ENCODE assay signal across 10 cellular contexts in the genomic region with DNA sequence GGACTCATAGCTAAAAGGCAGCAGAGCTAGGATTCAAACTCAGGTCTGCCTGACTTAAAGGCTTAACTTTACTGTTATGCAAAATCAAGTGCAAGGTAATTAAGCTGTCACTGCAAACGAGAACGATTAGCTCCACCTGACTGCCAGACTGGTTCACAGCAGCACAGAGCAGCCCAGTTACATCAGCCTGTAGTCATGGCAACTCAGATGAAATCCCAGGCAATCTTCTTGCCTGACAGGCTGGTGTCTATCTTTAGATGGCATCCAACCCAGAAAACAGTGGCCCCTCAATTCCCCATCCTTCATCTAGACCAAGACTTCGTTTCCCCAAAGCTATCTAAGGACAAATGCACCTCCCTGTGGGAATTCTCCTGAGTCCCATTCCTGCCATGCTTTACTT.
A peak's percentile ranks its signal among the peaks of the same experiment; 100 is the strongest.
DNase-seq lines count a peak whose midpoint lies in the region; ATAC-seq and TF ChIP-seq lines count a peak whose summit lies in the region.
"Had no signal": no experiment of that assay in that cellular context is flagged by ENCODE, and none has a peak within 500 bp of the region (broad histone marks: within the 10 kb centered on the region; RNA-seq: fewer than 3 reads in every experiment).

No MANE protein-coding gene starts in this region.

- H3K9me3 ChIP-seq in cardiac muscle cell (ENCODE audit: low read depth) (no peaks in the 10 kb centered on the region), left ventricle myocardium inferior (replicated peaks) (no peaks in the 10 kb centered on the region), aorta (ENCODE audit: control insufficient read depth, low read length) (no peaks in the 10 kb centered on the region)
- H3K9me3 ChIP-seq: MG63 had no signal

- H3K27ac ChIP-seq in cardiac muscle cell (peak overlapping the region; percentile 66), left ventricle myocardium inferior (replicated peaks) (no peak overlapping the region), aorta (ENCODE audit: low read depth in 1 of 2, low read length in 2 of 2) (peak overlapping the region; percentile 78 to 89)

- intact Hi-C loops in left ventricle myocardium inferior (cut with micrococcal nuclease), result no loop called here
- intact Hi-C loops in activated CD8-positive, alpha-beta T cell treated with anti-CD3 and anti-CD28 coated beads for 36 hours (cut with micrococcal nuclease), result no loop called here
- intact Hi-C loops in aorta (cut with DNase I), result no loop called here

- no peaks in the 10 kb centered on the region for H3K27me3 Mint-ChIP-seq in activated CD8-positive, alpha-beta T cell treated with anti-CD3 and anti-CD28 coated beads for 36 hours

- WGBS in aorta, 2 donors, result 9 to 15% methylated on average over 3 of the region's 3 CpGs

- H3K4me1 ChIP-seq in cardiac muscle cell (ENCODE audit: low read depth) (peaks cover 17% of the 10 kb centered on the region), left ventricle myocardium inferior (peaks cover 51% of the 10 kb centered on the region), aorta (ENCODE audit: control insufficient read depth in 1 of 2, insufficient read depth in 2 of 2, low read length in 2 of 2) (peaks cover 4% of the 10 kb centered on the region in 2 donors)

- H3K27ac Mint-ChIP-seq in activated CD8-positive, alpha-beta T cell treated with anti-CD3 and anti-CD28 coated beads for 36 hours, result peak overlapping the region; percentile 32

- CTCF ChIA-PET in activated CD8-positive, alpha-beta T cell treated with anti-CD3 and anti-CD28 coated beads for 36 hours (lab: Charles Lee), result interaction anchor here (0.6 to 2.4 kb wide), 11 partner anchors 9 to 146 kb away, joined by 3 to 16 read pairs (median 4); no protein-coding TSS in a partner anchor

- DNase-seq in cardiac muscle cell (ENCODE audit: low read depth in 1 of 2, low spot score in 1 of 2), result no peak
- DNase-seq in left ventricle myocardium inferior, result no peak
- DNase-seq in activated CD8-positive, alpha-beta T cell treated with anti-CD3 and anti-CD28 coated beads for 36 hours, result peak; percentile 42
- DNase-seq in iPS-NIHi11 (ENCODE audit: low spot score), result peak; percentile 74
- no peak for DNase-seq in aorta
- no peak for DNase-seq in KG1 (lab: John Stamatoyannopoulos, UW)
- DNase-seq in GOT3 (lab: John Stamatoyannopoulos, UW), result no peak
- DNase-seq in NCI-H510A (lab: John Stamatoyannopoulos, UW), result no peak
- DNase-seq: DMS53, MG63 had no signal

- no peaks in the 10 kb centered on the region for H3K27me3 ChIP-seq in cardiac muscle cell
- H3K27me3 ChIP-seq in left ventricle myocardium inferior (ENCODE audit: low read depth), result no peaks in the 10 kb centered on the region
- no peaks in the 10 kb centered on the region for H3K27me3 ChIP-seq in aorta (ENCODE audit: control insufficient read depth in 1 of 2, insufficient read depth in 2 of 2, low read length in 1 of 2)
- H3K27me3 ChIP-seq: MG63 had no signal

- POLR2A ChIA-PET in activated CD8-positive, alpha-beta T cell treated with anti-CD3 and anti-CD28 coated beads for 36 hours (lab: Charles Lee), result interaction anchor here (0.9 to 1.1 kb wide), 2 partner anchors 36 to 38 kb away, joined by 3 to 4 read pairs; no protein-coding TSS in a partner anchor

- H3K36me3 ChIP-seq in cardiac muscle cell, result peaks cover 22% of the 10 kb centered on the region
- peaks cover 65% of the 10 kb centered on the region for H3K36me3 ChIP-seq in left ventricle myocardium inferior
- H3K36me3 ChIP-seq in aorta (ENCODE audit: control insufficient read depth in 1 of 2, insufficient read depth in 2 of 2, low read length in 1 of 2), result peaks cover 0 to 7% of the 10 kb centered on the region in 2 donors
- H3K36me3 ChIP-seq: MG63 had no signal

- TF ChIP-seq CTCF in cardiac muscle cell (IDR thresholded peaks at IDR 0.05; ENCODE audit: low read depth, low read length) (no peak), left ventricle myocardium inferior (IDR thresholded peaks at IDR 0.05; ENCODE audit: borderline replicate concordance) (no peak)
- TF ChIP-seq CTCF in activated CD8-positive, alpha-beta T cell treated with anti-CD3 and anti-CD28 coated beads for 36 hours (IDR thresholded peaks at IDR 0.05), result no peak

- H3K9me3 Mint-ChIP-seq in activated CD8-positive, alpha-beta T cell treated with anti-CD3 and anti-CD28 coated beads for 36 hours, result no peaks in the 10 kb centered on the region

- H3K4me3 ChIP-seq in cardiac muscle cell (no peak overlapping the region), left ventricle myocardium inferior (no peak overlapping the region), aorta (ENCODE audit: low read length in 2 of 2) (no peak overlapping the region)
- H3K4me3 ChIP-seq: MG63 had no signal

- no peak overlapping the region for H3K4me3 Mint-ChIP-seq in activated CD8-positive, alpha-beta T cell treated with anti-CD3 and anti-CD28 coated beads for 36 hours

- peak; percentile 57 for ATAC-seq in activated CD8-positive, alpha-beta T cell treated with anti-CD3 and anti-CD28 coated beads for 36 hours
- ATAC-seq in aorta (ENCODE audit: low FRiP score), result no peak

- peaks cover 18% of the 10 kb centered on the region for H3K4me1 Mint-ChIP-seq in activated CD8-positive, alpha-beta T cell treated with anti-CD3 and anti-CD28 coated beads for 36 hours (ENCODE audit: low read depth)

- peaks cover 44% of the 10 kb centered on the region for H3K36me3 Mint-ChIP-seq in activated CD8-positive, alpha-beta T cell treated with anti-CD3 and anti-CD28 coated beads for 36 hours (ENCODE audit: low read depth)

Comparison
In these comparisons a context has a peak if more than half of its experiments do, and no peak if none do; other contexts are left out.
1. DNase-seq: peak in activated CD8-positive, alpha-beta T cell treated with anti-CD3 and anti-CD28 coated beads for 36 hours (single experiment) and iPS-NIHi11 (single experiment); none in cardiac muscle cell (0 of 2), left ventricle myocardium inferior (single experiment), aorta (0 of 2), KG1 (single experiment), GOT3 (single experiment) and NCI-H510A (single experiment).